Comparison of ENCODE assay signal across 1 cellular context in genomic region chr16:22352726-22353125, GRCh38.
TF ChIP-seq lines count a peak whose summit lies in the region.

No MANE protein-coding gene starts in this region.

TF ChIP-seq in IMR-90, 13 proteins besides CTCF, POLR2A, EP300 and RAD21:
- TF ChIP-seq SMC3 (IDR thresholded peaks at IDR 0.05; ENCODE audit: low read depth, low read length) (no peak), CEBPB (IDR thresholded peaks at IDR 0.05; ENCODE audit: low read depth, low read length) (no peak), BHLHE40 (IDR thresholded peaks at IDR 0.05; ENCODE audit: low read depth, low read length) (no peak), RFX5 (IDR thresholded peaks at IDR 0.05; ENCODE audit: low read depth, low read length) (no peak), MAFK (IDR thresholded peaks at IDR 0.05; ENCODE audit: low read depth, low read length) (no peak), FOS (IDR thresholded peaks at IDR 0.05; ENCODE audit: low read depth, low read length) (no peak), NFE2L2 (IDR thresholded peaks at IDR 0.05; ENCODE audit: low read depth, low read length) (no peak), CHD1 (IDR thresholded peaks at IDR 0.05; ENCODE audit: low read depth, low read length) (no peak), MAZ (IDR thresholded peaks at IDR 0.05; ENCODE audit: borderline replicate concordance, low read depth, low read length) (no peak), USF2 (IDR thresholded peaks at IDR 0.05; ENCODE audit: low read depth, low read length) (no peak), MXI1 (IDR thresholded peaks at IDR 0.05; ENCODE audit: borderline replicate concordance, low read depth, low read length) (no peak), RCOR1 (IDR thresholded peaks at IDR 0.05; ENCODE audit: insufficient replicate concordance, low read length) (no peak), ELK1 (IDR thresholded peaks at IDR 0.05; ENCODE audit: borderline replicate concordance, low read depth, low read length) (no peak)
